ENCODE assay signal across 8 cellular contexts in genomic region chr4:7068883-7069282, GRCh38. TPM values are rescaled to one million over a fixed set of nuclear protein-coding genes. Genes with fewer than 3 reads are reported as not detected.
DNase-seq lines count a peak whose midpoint lies in the region; ATAC-seq, FAIRE-seq and TF ChIP-seq lines count a peak whose summit lies in the region.

No MANE protein-coding gene starts in this region.

- H3K4me3 ChIP-seq in kidney (ENCODE audit: low read length in 2 of 2): peak overlapping the region; percentile 64 to 89
- H3K4me3 ChIP-seq in testis: peak overlapping the region; percentile 91 to 95

- H3K27ac ChIP-seq in kidney (ENCODE audit: low read depth in 2 of 2, low read length in 2 of 2) (peak overlapping the region; percentile 91 to 92), testis (peak overlapping the region in 1 of 2 donors; percentile 86)

- no peak for TF ChIP-seq POLR2A in testis (IDR thresholded peaks at IDR 0.05)

- no peak for FAIRE-seq in kidney (lab: Jason Lieb, UNC)

- H3K4me1 Mint-ChIP-seq in activated naive CD8-positive, alpha-beta T cell treated with anti-CD3 and anti-CD28 coated beads, Interleukin-2, amount 10 ng/mL, durations not matched to agents 7 days and 5 days: peaks cover 32% of the 10 kb centered on the region

- H3K9ac ChIP-seq in kidney (ENCODE audit: low read length in 2 of 2): peak overlapping the region; percentile 78 to 82

- H3K9me3 ChIP-seq in kidney (ENCODE audit: control insufficient read depth in 1 of 2, low read length in 2 of 2): no peaks in the 10 kb centered on the region
- no peaks in the 10 kb centered on the region for H3K9me3 ChIP-seq in testis

- peaks cover 6% of the 10 kb centered on the region for H3K27me3 Mint-ChIP-seq in activated naive CD8-positive, alpha-beta T cell treated with anti-CD3 and anti-CD28 coated beads, Interleukin-2, amount 10 ng/mL, durations not matched to agents 7 days and 5 days

- H3K9me3 Mint-ChIP-seq in activated naive CD8-positive, alpha-beta T cell treated with anti-CD3 and anti-CD28 coated beads, Interleukin-2, amount 10 ng/mL, durations not matched to agents 7 days and 5 days: no peaks in the 10 kb centered on the region

- peaks cover 10% of the 10 kb centered on the region for H3K36me3 Mint-ChIP-seq in activated naive CD8-positive, alpha-beta T cell treated with anti-CD3 and anti-CD28 coated beads, Interleukin-2, amount 10 ng/mL, durations not matched to agents 7 days and 5 days

- POLR2A ChIA-PET in activated naive CD8-positive, alpha-beta T cell treated with anti-CD3 and anti-CD28 coated beads, Interleukin-2, amount 10 ng/mL, durations not matched to agents 7 days and 5 days (lab: Charles Lee): interaction anchor here (0.7 to 5.1 kb wide), 17 partner anchors 10 to 395 kb away, joined by 3 to 101 read pairs (median 7); partner anchors contain the start of genes BLOC1S4, TADA2B and TBC1D14

- peak overlapping the region; percentile 94 for H3K27ac Mint-ChIP-seq in activated naive CD8-positive, alpha-beta T cell treated with anti-CD3 and anti-CD28 coated beads, Interleukin-2, amount 10 ng/mL, durations not matched to agents 7 days and 5 days

- WGBS in testis, 2 donors: 8 to 9% methylated on average over 9 to 20 of the region's 20 CpGs

- intact Hi-C loops in kidney (cut with DNase I) (no loop called here), testis (cut with DNase I; ENCODE audit: low total_unique reads) (no loop called here)

- H3K27me3 ChIP-seq in testis: no peaks in the 10 kb centered on the region

- H3K36me3 ChIP-seq in kidney (ENCODE audit: control insufficient read depth in 1 of 2, insufficient read depth in 2 of 2, low read length in 2 of 2) (peaks cover 0 to 10% of the 10 kb centered on the region in 2 donors), testis (ENCODE audit: low read depth, missing control alignments) (no peaks in the 10 kb centered on the region)

- peak overlapping the region; percentile 96 for H3K4me3 Mint-ChIP-seq in activated naive CD8-positive, alpha-beta T cell treated with anti-CD3 and anti-CD28 coated beads, Interleukin-2, amount 10 ng/mL, durations not matched to agents 7 days and 5 days

- peak; percentile 64 for DNase-seq in activated effector memory CD4-positive, alpha-beta T cell treated with anti-CD3 and anti-CD28 coated beads, Interleukin-2, amount 50 U/mL, for 16 hours
- no peak for DNase-seq in activated effector memory CD4-positive, alpha-beta T cell treated with Interleukin-2 at 50 U/mL for 16 hours
- DNase-seq in activated naive CD8-positive, alpha-beta T cell treated with anti-CD3 and anti-CD28 coated beads, Interleukin-2, amount 10 ng/mL, durations not matched to agents 7 days and 5 days: no peak
- peak; percentile 78 for DNase-seq in kidney
- DNase-seq in testis: no peak
- DNase-seq in hippocampal formation (lab: John Stamatoyannopoulos, UW): no peak
- no peak for DNase-seq in H4 (ENCODE audit: low spot score)
- DNase-seq in NCI-H446 (lab: John Stamatoyannopoulos, UW): no peak

- H3K4me1 ChIP-seq in kidney (ENCODE audit: control insufficient read depth in 1 of 2, insufficient read depth in 1 of 2, low read depth in 1 of 2, low read length in 2 of 2): peaks cover 10 to 21% of the 10 kb centered on the region in 2 donors
- peaks cover 21% of the 10 kb centered on the region for H3K4me1 ChIP-seq in testis

- TF ChIP-seq CTCF in kidney (IDR thresholded peaks at IDR 0.05; ENCODE audit: borderline replicate concordance, extremely low read depth, insufficient read depth) (peak; percentile 2), testis (IDR thresholded peaks at IDR 0.05) (no peak)

- ATAC-seq in activated naive CD8-positive, alpha-beta T cell treated with anti-CD3 and anti-CD28 coated beads, Interleukin-2, amount 10 ng/mL, durations not matched to agents 7 days and 5 days (ENCODE audit: low read depth): no peak

RNA-seq across cellular contexts. Expression of gene GRPEL1, which starts 1.0 kb away (rescaled TPM):
- 10 to 100 TPM; 36.3 to 37.9 TPM for total RNA-seq in activated naive CD8-positive, alpha-beta T cell treated with anti-CD3 and anti-CD28 coated beads, Interleukin-2, amount 10 ng/mL, durations not matched to agents 7 days and 5 days
- total RNA-seq in kidney (27.4 TPM), testis (10 to 100 TPM; 40.8 to 58.5 TPM)
- polyA plus RNA-seq in kidney (ENCODE audit: insufficient read depth, low read depth, low replicate concordance) (84.9 TPM), testis (ENCODE audit: insufficient read depth, low read depth, low replicate concordance) (88.6 TPM)
- 74.3 and 75.4 TPM in 2 replicates for total RNA-seq in H4 (2014; rRNA removed; shearing (Covaris generic))

RNA-seq across cellular contexts. Expression of gene TADA2B, which starts 25.7 kb away (rescaled TPM):
- total RNA-seq in activated naive CD8-positive, alpha-beta T cell treated with anti-CD3 and anti-CD28 coated beads, Interleukin-2, amount 10 ng/mL, durations not matched to agents 7 days and 5 days: 10 to 100 TPM; 25.8 to 27.1 TPM
- total RNA-seq in kidney: 30.5 TPM
- 14.2 TPM for polyA plus RNA-seq in kidney (ENCODE audit: insufficient read depth, low read depth, low replicate concordance)
- total RNA-seq in testis: 10 to 100 TPM; 42.2 to 47.6 TPM
- 34.5 TPM for polyA plus RNA-seq in testis (ENCODE audit: insufficient read depth, low read depth, low replicate concordance)
- total RNA-seq in H4 (2014; rRNA removed; shearing (Covaris generic)): 5.8 and 6.9 TPM in 2 replicates

Comparison
In these comparisons a context has a peak if more than half of its experiments do, and no peak if none do; other contexts are left out.
1. DNase-seq: peak in activated effector memory CD4-positive, alpha-beta T cell treated with anti-CD3 and anti-CD28 coated beads, Interleukin-2, amount 50 U/mL, for 16 hours (single experiment) and kidney (single experiment); none in activated effector memory CD4-positive, alpha-beta T cell treated with Interleukin-2 at 50 U/mL for 16 hours (single experiment), activated naive CD8-positive, alpha-beta T cell treated with anti-CD3 and anti-CD28 coated beads, Interleukin-2, amount 10 ng/mL, durations not matched to agents 7 days and 5 days (single experiment), testis (single experiment), hippocampal formation (0 of 2), H4 (single experiment) and NCI-H446 (0 of 2).